Comparison of ENCODE assay signal across 9 cellular contexts in genomic region chr9:129069128-129069824, GRCh38. TPM values are rescaled to one million over a fixed set of nuclear protein-coding genes. Genes with fewer than 3 reads are reported as not detected.
A peak's percentile ranks its signal among the peaks of the same experiment; 100 is the strongest.
DNase-seq lines count a peak whose midpoint lies in the region; ATAC-seq and TF ChIP-seq lines count a peak whose summit lies in the region.
"Had no signal": no experiment of that assay in that cellular context is flagged by ENCODE, and none has a peak within 500 bp of the region (broad histone marks: within the 10 kb centered on the region; RNA-seq: fewer than 3 reads in every experiment).

No MANE protein-coding gene starts in this region.

- peaks cover 20% of the 10 kb centered on the region for H3K36me3 Mint-ChIP-seq in nephron progenitor cell (ENCODE audit: low read depth)

- no peak overlapping the region for H3K27ac Mint-ChIP-seq in nephron progenitor cell

- H3K4me3 ChIP-seq in mucosa of descending colon (no peak overlapping the region), coronary artery (no peak overlapping the region)
- H3K4me3 ChIP-seq: PC-9 had no signal

- TF ChIP-seq CTCF in mucosa of descending colon (IDR thresholded peaks at IDR 0.05) (no peak), nephron progenitor cell (IDR thresholded peaks at IDR 0.05) (no peak), coronary artery (IDR thresholded peaks at IDR 0.05) (no peak)

- peaks cover 4% of the 10 kb centered on the region for H3K4me1 Mint-ChIP-seq in nephron progenitor cell

- H3K9me3 ChIP-seq in mucosa of descending colon, result no peaks in the 10 kb centered on the region

- peaks cover 5% of the 10 kb centered on the region for H3K4me1 ChIP-seq in mucosa of descending colon (ENCODE audit: low read depth)

- DNase-seq in T-helper 9 cell, result peak; percentile 48
- peak in 38 of 58 donors; percentile 3 to 72 (median 28) for DNase-seq in anterior cingulate cortex (lab: John Stamatoyannopoulos, UW)
- DNase-seq in mucosa of descending colon, result peak; percentile 61 to 84 (median 69)
- DNase-seq in stimulated activated naive CD8-positive, alpha-beta T cell treated with anti-CD3 and anti-CD28 coated beads, Interleukin-15, Interleukin-2, amounts not matched to agents 100 U/mL and 50 U/mL, for 24 hours, result peak; percentile 71
- no peak for DNase-seq in NCI-H510A treated with DMSO at 0.1 percent for 48 hours (lab: John Stamatoyannopoulos, UW)
- no peak for DNase-seq in nephron progenitor cell
- no peak for DNase-seq in coronary artery (ENCODE audit: low spot score)

- intact Hi-C loops in mucosa of descending colon (cut with DNase I, micrococcal nuclease), result no loop called here

- no peaks in the 10 kb centered on the region for H3K9me3 Mint-ChIP-seq in nephron progenitor cell

- peak overlapping the region in 1 of 2 donors; percentile 10 for H3K27ac ChIP-seq in coronary artery
- H3K27ac ChIP-seq: PC-9 had no signal

- H3K4me3 Mint-ChIP-seq in nephron progenitor cell, result no peak overlapping the region

- H3K36me3 ChIP-seq in mucosa of descending colon (ENCODE audit: low read depth), result peaks cover 7% of the 10 kb centered on the region

- peak; percentile 78 for ATAC-seq in HG02759 (IDR thresholded peaks at IDR 0.05; ENCODE audit: unreplicated experiment)
- ATAC-seq in mucosa of descending colon, result peak; percentile 80
- ATAC-seq in stimulated activated naive CD8-positive, alpha-beta T cell treated with anti-CD3 and anti-CD28 coated beads, Interleukin-15, Interleukin-2, amounts not matched to agents 100 U/mL and 50 U/mL, for 24 hours, result peak; percentile 89

- H3K27me3 Mint-ChIP-seq in nephron progenitor cell (ENCODE audit: low read depth, poor library complexity), result peaks cover 5% of the 10 kb centered on the region

RNA-seq across cellular contexts. Expression of gene DOLPP1, which starts 11.6 kb away (rescaled TPM):
- 10 to 100 TPM; 27.6 to 59.7 (median 48.3) TPM for total RNA-seq in mucosa of descending colon

RNA-seq across cellular contexts. Expression of gene MIGA2, which starts 32.9 kb away (rescaled TPM):
- 10 to 100 TPM; 56.2 to 89.4 (median 57.1) TPM for total RNA-seq in mucosa of descending colon

RNA-seq across cellular contexts. Expression of gene SH3GLB2, which starts 41.1 kb away (rescaled TPM):
- total RNA-seq in mucosa of descending colon, result 100 to 1,000 TPM; 107 to 158 (median 128) TPM

RNA-seq across cellular contexts. Expression of gene CRAT, which starts 41.3 kb away (rescaled TPM):
- total RNA-seq in mucosa of descending colon, result 10 to 100 TPM; 62.0 to 86.5 (median 71.2) TPM

RNA-seq across cellular contexts. Expression of gene PTPA, which starts 41.9 kb away (rescaled TPM):
- total RNA-seq in mucosa of descending colon, result 100 to 1,000 TPM in 2 of 3 donors, 10 to 100 TPM in 1; 95.3 to 109 (median 109) TPM

Comparison
In these comparisons a context has a peak if more than half of its experiments do, and no peak if none do; other contexts are left out.
1. DNase-seq: peak in T-helper 9 cell (single experiment), anterior cingulate cortex (38 of 58), mucosa of descending colon (3 of 3) and stimulated activated naive CD8-positive, alpha-beta T cell treated with anti-CD3 and anti-CD28 coated beads, Interleukin-15, Interleukin-2, amounts not matched to agents 100 U/mL and 50 U/mL, for 24 hours (single experiment); none in NCI-H510A treated with DMSO at 0.1 percent for 48 hours (single experiment), nephron progenitor cell (single experiment) and coronary artery (single experiment).
2. Peak in every context shown above with its lines, with median percentiles within 50 percentile points of each other: ATAC-seq.